11 cellular contexts compared by ENCODE assay signal in genomic region chr1:86487131-86487804, GRCh38. TPM values are rescaled to one million over a fixed set of nuclear protein-coding genes. Genes with fewer than 3 reads are reported as not detected.
DNase-seq lines count a peak whose midpoint lies in the region; ATAC-seq and TF ChIP-seq lines count a peak whose summit lies in the region.
"Had no signal": no experiment of that assay in that cellular context is flagged by ENCODE, and none has a peak within 500 bp of the region (broad histone marks: within the 10 kb centered on the region; RNA-seq: fewer than 3 reads in every experiment).

No MANE protein-coding gene starts in this region.

- no peak overlapping the region for H3K4me3 Mint-ChIP-seq in nephron progenitor cell

- no peaks in the 10 kb centered on the region for H3K36me3 Mint-ChIP-seq in nephron progenitor cell (ENCODE audit: low read depth)

- ATAC-seq in Right ventricle myocardium superior (ENCODE audit: poor library complexity) (peak; percentile 89), GM21515 (IDR thresholded peaks at IDR 0.05; ENCODE audit: unreplicated experiment) (no peak)

- peaks cover 7% of the 10 kb centered on the region for H3K27me3 Mint-ChIP-seq in nephron progenitor cell (ENCODE audit: low read depth, poor library complexity)

- DNase-seq in GM04503 (ENCODE audit: low read depth) (peak; percentile 96), amniotic epithelial cell (ENCODE audit: low read depth) (peak; percentile 51), Right ventricle myocardium superior (peak; percentile 61), NOMO-1 treated with dmso at 0.1 percent for 144 hours (lab: John Stamatoyannopoulos, UW; ENCODE audit: unreplicated experiment) (no peak), nephron progenitor cell (no peak), NCI-H1436 (lab: John Stamatoyannopoulos, UW) (no peak)
- DNase-seq: activated gamma-delta T cell, NCI-H2227 treated with DMSO at 0.1 percent for 48 hours had no signal

- no peak overlapping the region for H3K4me3 ChIP-seq in skin epidermis

- no peak for TF ChIP-seq CTCF in nephron progenitor cell (IDR thresholded peaks at IDR 0.05)

- H3K27ac ChIP-seq in skin epidermis = peak overlapping the region in 17 of 21 experiments; percentile 8 to 82 (median 49)
- H3K27ac ChIP-seq: parathyroid adenoma had no signal

- no peaks in the 10 kb centered on the region for H3K9me3 Mint-ChIP-seq in nephron progenitor cell

- intact Hi-C loops in Right ventricle myocardium superior (cut with DNase I) = no loop called here

- no peaks in the 10 kb centered on the region for H3K4me1 Mint-ChIP-seq in nephron progenitor cell

- H3K27ac Mint-ChIP-seq in nephron progenitor cell = no peak overlapping the region

RNA-seq across cellular contexts. Expression of gene CLCA1, which starts 18.5 kb away (rescaled TPM):
- not detected for total RNA-seq in Right ventricle myocardium superior

RNA-seq across cellular contexts. Expression of gene CLCA4, which starts 59.6 kb away (rescaled TPM):
- total RNA-seq in Right ventricle myocardium superior = not detected

Comparison
In these comparisons a context has a peak if more than half of its experiments do, and no peak if none do; other contexts are left out.
1. DNase-seq: peak in GM04503 (single experiment), amniotic epithelial cell (single experiment) and Right ventricle myocardium superior (single experiment); none in NOMO-1 treated with dmso at 0.1 percent for 144 hours (single experiment), nephron progenitor cell (single experiment) and NCI-H1436 (single experiment).